ENCODE assay signal across 8 cellular contexts in genomic region chr4:186068581-186069402, GRCh38. TPM values are rescaled to one million over a fixed set of nuclear protein-coding genes. Genes with fewer than 3 reads are reported as not detected.
DNase-seq lines count a peak whose midpoint lies in the region; ATAC-seq and TF ChIP-seq lines count a peak whose summit lies in the region.

Gene TLR3 (plus strand): TSS chr4:186069156. CDS start chr4:186076620, 7,464 bp downstream.

- peak within 1 kb of the TSS; percentile 68 for H3K4me3 ChIP-seq in AG10803 (ENCODE audit: low read length)
- H3K4me3 ChIP-seq in left ventricle myocardium inferior = peak within 1 kb of the TSS; percentile 69
- H3K4me3 ChIP-seq in skeletal muscle satellite cell (ENCODE audit: low read length) = peak within 1 kb of the TSS; percentile 73

- DNase-seq in AG10803 (ENCODE audit: low read depth) (peak; percentile 17), left ventricle myocardium inferior (no peak), glutamatergic neuron (no peak)
- DNase-seq in activated CD4-positive, alpha-beta memory T cell treated with anti-CD3 and anti-CD28 coated beads, Interleukin-2, amount 10 ng/mL, durations not matched to agents 7 days and 5 days = no peak

- peak; percentile 40 for ATAC-seq in HG02852 (IDR thresholded peaks at IDR 0.05; ENCODE audit: unreplicated experiment)
- no peak for ATAC-seq in GM18502 (IDR thresholded peaks at IDR 0.05; ENCODE audit: poor library complexity, unreplicated experiment)
- no peak for ATAC-seq in HG02885 (IDR thresholded peaks at IDR 0.05; ENCODE audit: poor library complexity, unreplicated experiment)

- TF ChIP-seq CTCF in AG10803 (conservative IDR thresholded peaks at IDR 0.05; ENCODE audit: low read length) (no peak), left ventricle myocardium inferior (IDR thresholded peaks at IDR 0.05; ENCODE audit: borderline replicate concordance) (no peak), glutamatergic neuron (IDR thresholded peaks at IDR 0.05; ENCODE audit: partially characterized antibody, unreplicated experiment) (no peak)

- H3K9ac ChIP-seq in skeletal muscle satellite cell (ENCODE audit: low read depth, low read length) = peak within 1 kb of the TSS; percentile 55

- no peaks in the 10 kb centered on the region for H3K9me3 ChIP-seq in left ventricle myocardium inferior (replicated peaks)
- no peaks in the 10 kb centered on the region for H3K9me3 ChIP-seq in skeletal muscle satellite cell (replicated peaks; ENCODE audit: low read length)

- POLR2A ChIA-PET in activated CD4-positive, alpha-beta memory T cell treated with anti-CD3 and anti-CD28 coated beads, Interleukin-2, amount 10 ng/mL, durations not matched to agents 7 days and 5 days (lab: Charles Lee) = interaction anchor here (0.8 to 2.4 kb wide), 2 partner anchors 76 to 123 kb away, joined by 4 to 12 read pairs; partner anchors contain the start of gene CYP4V2

- intact Hi-C loops in left ventricle myocardium inferior (cut with micrococcal nuclease) = no loop called here

- no peaks in the 10 kb centered on the region for H3K36me3 Mint-ChIP-seq in activated CD4-positive, alpha-beta memory T cell treated with anti-CD3 and anti-CD28 coated beads, Interleukin-2, amount 10 ng/mL, durations not matched to agents 7 days and 5 days (ENCODE audit: low read depth)
- H3K36me3 Mint-ChIP-seq in glutamatergic neuron (ENCODE audit: unreplicated experiment) = no peaks in the 10 kb centered on the region

- H3K4me3 Mint-ChIP-seq in activated CD4-positive, alpha-beta memory T cell treated with anti-CD3 and anti-CD28 coated beads, Interleukin-2, amount 10 ng/mL, durations not matched to agents 7 days and 5 days = peak within 1 kb of the TSS; percentile 69
- H3K4me3 Mint-ChIP-seq in glutamatergic neuron (ENCODE audit: unreplicated experiment) = no peak within 1 kb of the TSS

- H3K27me3 ChIP-seq in left ventricle myocardium inferior (ENCODE audit: low read depth) (no peaks in the 10 kb centered on the region), skeletal muscle satellite cell (ENCODE audit: control insufficient read depth, insufficient read depth, low read length) (no peaks in the 10 kb centered on the region)

- H3K36me3 ChIP-seq in left ventricle myocardium inferior (no peaks in the 10 kb centered on the region), skeletal muscle satellite cell (ENCODE audit: insufficient read depth, low read length) (no peaks in the 10 kb centered on the region)

- peak within 1 kb of the TSS; percentile 58 for H3K27ac ChIP-seq in left ventricle myocardium inferior (replicated peaks)

- peak within 1 kb of the TSS; percentile 89 for H3K4me2 ChIP-seq in skeletal muscle satellite cell (ENCODE audit: low read length)

- peaks cover 3% of the 10 kb centered on the region for H3K27me3 Mint-ChIP-seq in activated CD4-positive, alpha-beta memory T cell treated with anti-CD3 and anti-CD28 coated beads, Interleukin-2, amount 10 ng/mL, durations not matched to agents 7 days and 5 days
- no peaks in the 10 kb centered on the region for H3K27me3 Mint-ChIP-seq in glutamatergic neuron (ENCODE audit: unreplicated experiment)

- peaks cover 15% of the 10 kb centered on the region for H3K4me1 Mint-ChIP-seq in activated CD4-positive, alpha-beta memory T cell treated with anti-CD3 and anti-CD28 coated beads, Interleukin-2, amount 10 ng/mL, durations not matched to agents 7 days and 5 days
- H3K4me1 Mint-ChIP-seq in glutamatergic neuron (ENCODE audit: low read depth, unreplicated experiment) = no peaks in the 10 kb centered on the region

- H3K27ac Mint-ChIP-seq in activated CD4-positive, alpha-beta memory T cell treated with anti-CD3 and anti-CD28 coated beads, Interleukin-2, amount 10 ng/mL, durations not matched to agents 7 days and 5 days = no peak within 1 kb of the TSS
- no peak within 1 kb of the TSS for H3K27ac Mint-ChIP-seq in glutamatergic neuron (ENCODE audit: unreplicated experiment)

- no peaks in the 10 kb centered on the region for H3K9me3 Mint-ChIP-seq in activated CD4-positive, alpha-beta memory T cell treated with anti-CD3 and anti-CD28 coated beads, Interleukin-2, amount 10 ng/mL, durations not matched to agents 7 days and 5 days
- peaks cover 1% of the 10 kb centered on the region for H3K9me3 Mint-ChIP-seq in glutamatergic neuron (ENCODE audit: unreplicated experiment)

- CTCF ChIA-PET in activated CD4-positive, alpha-beta memory T cell treated with anti-CD3 and anti-CD28 coated beads, Interleukin-2, amount 10 ng/mL, durations not matched to agents 7 days and 5 days (lab: Charles Lee) = interaction anchor here (0.7 to 3.2 kb wide), 8 partner anchors 8 to 518 kb away, joined by 3 to 37 read pairs (median 6); partner anchors contain the start of gene CYP4V2

- H3K4me1 ChIP-seq in left ventricle myocardium inferior (peaks cover 26% of the 10 kb centered on the region), skeletal muscle satellite cell (ENCODE audit: control insufficient read depth, insufficient read depth, low read length) (peaks cover 5% of the 10 kb centered on the region)

RNA-seq across cellular contexts. Expression of gene TLR3, which starts in this region (rescaled TPM):
- total RNA-seq in activated CD4-positive, alpha-beta memory T cell treated with anti-CD3 and anti-CD28 coated beads, Interleukin-2, amount 10 ng/mL, durations not matched to agents 7 days and 5 days = 1 to 10 TPM; 2.2 to 3.3 TPM
- 4.9 TPM for total RNA-seq in left ventricle myocardium inferior
- total RNA-seq in skeletal muscle satellite cell (2012; rRNA removed) = 3.7 and 6.1 TPM in 2 replicates
- total RNA-seq in glutamatergic neuron (ENCODE audit: unreplicated experiment) = not detected
